23 cellular contexts compared by ENCODE assay signal in genomic region chr5:81400375-81400774, GRCh38. TPM values are rescaled to one million over a fixed set of nuclear protein-coding genes. Genes with fewer than 3 reads are reported as not detected.
"Had no signal": no experiment of that assay in that cellular context is flagged by ENCODE, and none has a peak within 500 bp of the region (broad histone marks: within the 10 kb centered on the region; RNA-seq: fewer than 3 reads in every experiment).

No MANE protein-coding gene starts in this region.

- H3K9me3 Mint-ChIP-seq: central memory CD8-positive, alpha-beta T cell; nephron had no signal

- H3K27me3 ChIP-seq: ascending aorta, upper lobe of right lung had no signal

- H3K4me1 Mint-ChIP-seq: activated naive CD4-positive, alpha-beta T cell treated with anti-CD3 and anti-CD28 coated beads, Interleukin-2, amount 50 U/mL, for 24 hours; central memory CD8-positive, alpha-beta T cell; mesothelial cell of epicardium; nephron; stimulated activated memory B cell treated with anti-CD40 and anti-IgM and Interleukin-4, amounts not matched to agents 10 μg/mL and 1 μg/mL and 100 μg/mL, for 72 hours had no signal

- H3K27ac ChIP-seq: ascending aorta, coronary artery, foreskin keratinocyte, spleen, thoracic aorta, upper lobe of right lung had no signal

- H3K4me3 ChIP-seq: ascending aorta, coronary artery, spleen, thoracic aorta, upper lobe of right lung had no signal

- H3K27ac Mint-ChIP-seq: activated naive CD4-positive, alpha-beta T cell treated with anti-CD3 and anti-CD28 coated beads, Interleukin-2, amount 50 U/mL, for 24 hours; mesothelial cell of epicardium; nephron; stimulated activated memory B cell treated with anti-CD40 and anti-IgM and Interleukin-4, amounts not matched to agents 10 μg/mL and 1 μg/mL and 100 μg/mL, for 72 hours had no signal

- H3K4me3 Mint-ChIP-seq: activated naive CD4-positive, alpha-beta T cell treated with anti-CD3 and anti-CD28 coated beads, Interleukin-2, amount 50 U/mL, for 24 hours; central memory CD8-positive, alpha-beta T cell; mesothelial cell of epicardium; nephron; stimulated activated memory B cell treated with anti-CD40 and anti-IgM and Interleukin-4, amounts not matched to agents 10 μg/mL and 1 μg/mL and 100 μg/mL, for 72 hours had no signal

- ATAC-seq: foreskin keratinocyte; left lobe of liver; stimulated activated memory B cell treated with anti-CD40 and anti-IgM and Interleukin-4, amounts not matched to agents 10 μg/mL and 1 μg/mL and 100 μg/mL, for 72 hours had no signal

- DNase-seq: activated CD4-positive, CD25-positive, alpha-beta regulatory T cell treated with anti-CD3 and anti-CD28 coated beads, Interleukin-2, amount 50 U/mL, for 72 hours; activated CD8-positive, alpha-beta memory T cell treated with anti-CD3 and anti-CD28 coated beads for 24 hours; activated CD8-positive, alpha-beta memory T cell treated with anti-CD3 and anti-CD28 coated beads, Interleukin-2, amount 50 U/mL, for 48 hours; activated effector memory CD4-positive, alpha-beta T cell treated with anti-CD3 and anti-CD28 coated beads, Interleukin-2, amount 50 U/mL, for 16 hours; activated T-cell treated with anti-CD3 and anti-CD28 coated beads, Interleukin-2, amount 50 U/mL, for 48 hours; foreskin keratinocyte; hypothalamus; spleen; stimulated activated CD4-positive, alpha-beta T cell treated with anti-CD3 and anti-CD28 coated beads, Interleukin-4, amount 100 ng/mL, for 4 hours; upper lobe of right lung had no signal

- H3K4me1 ChIP-seq: ascending aorta, foreskin keratinocyte, spleen, upper lobe of right lung had no signal

RNA-seq across cellular contexts. Expression of gene ACOT12, which starts 6.4 kb away (rescaled TPM):
- total RNA-seq: ascending aorta, epithelial cell of proximal tubule, foreskin keratinocyte, lung microvascular endothelial cell, mesothelial cell of epicardium, spleen, upper lobe of right lung had no signal
- polyA plus RNA-seq: adipose tissue, foreskin keratinocyte, keratinocyte had no signal
